Comparison of ENCODE assay signal across 1 cellular context in the genomic region with DNA sequence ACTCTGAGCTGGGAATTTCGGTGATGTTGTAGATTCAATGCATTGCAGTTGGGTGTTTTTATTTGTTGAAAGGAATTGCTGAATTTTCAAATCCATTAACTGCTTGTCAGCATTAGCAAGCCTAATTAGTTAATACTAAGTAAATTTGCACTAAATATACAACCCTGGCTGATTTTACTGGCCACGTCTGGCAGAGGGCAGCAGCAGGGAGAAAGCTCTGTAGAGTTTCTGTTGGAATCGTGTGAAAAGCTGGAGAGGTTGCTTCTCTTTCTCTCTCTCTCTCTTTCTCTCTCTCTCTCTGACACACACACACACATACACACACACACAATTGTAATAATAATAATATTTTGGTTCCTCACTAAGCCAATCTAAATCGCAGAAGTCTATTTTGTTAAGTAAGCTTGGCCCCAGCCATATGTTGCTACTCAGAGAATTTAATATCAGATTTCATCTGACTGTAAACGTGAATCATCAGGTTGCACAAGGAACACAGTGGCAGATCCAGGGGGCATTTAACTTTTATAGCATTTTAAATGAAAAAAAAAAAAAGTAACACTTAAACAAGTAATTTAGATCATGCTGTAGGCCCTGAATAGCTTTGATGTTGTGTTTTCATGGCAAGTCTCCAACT.
TF ChIP-seq lines count a peak whose summit lies in the region.

No MANE protein-coding gene starts in this region.

TF ChIP-seq in HEK293, 187 proteins besides CTCF, POLR2A, EP300 and RAD21 (continued from another document):
- TF ChIP-seq ZNF621 (tag by site-specific recombination; IDR thresholded peaks at IDR 0.05) (no peak), ZFHX2 (tag by site-specific recombination; conservative IDR thresholded peaks at IDR 0.05) (no peak)
TF ChIP-seq in HEK293: peak in this region for 42.
